28 cellular contexts compared by ENCODE assay signal in genomic region chr4:161948026-161948770, GRCh38.
"Had no signal": no experiment of that assay in that cellular context is flagged by ENCODE, and none has a peak within 500 bp of the region (broad histone marks: within the 10 kb centered on the region; RNA-seq: fewer than 3 reads in every experiment).

No MANE protein-coding gene starts in this region.

- ATAC-seq: stimulated activated effector memory CD8-positive, alpha-beta T cell treated with anti-CD3 and anti-CD28 coated beads, Interleukin-12 subunit alpha, Interleukin-12 subunit beta, amount 100 ng/mL, for 72 hours; stimulated activated memory B cell treated with anti-CD40 and anti-IgM and Interleukin-4, amounts not matched to agents 10 μg/mL and 1 μg/mL and 100 μg/mL, for 72 hours; stimulated activated naive B cell treated with anti-CD40 and anti-IgM and Interleukin-4, amounts not matched to agents 10 μg/mL and 1 μg/mL and 100 μg/mL, for 72 hours; stimulated activated naive CD8-positive, alpha-beta T cell treated with anti-CD3 and anti-CD28 coated beads, Interleukin-15, amount 100 ng/mL, for 72 hours; stimulated activated naive CD8-positive, alpha-beta T cell treated with anti-CD3 and anti-CD28 coated beads, Interleukin-15, Interleukin-2, amounts not matched to agents 100 U/mL and 50 U/mL, for 24 hours; upper lobe of right lung had no signal

- H3K9me3 ChIP-seq: stomach, suprapubic skin, testis, thoracic aorta, thyroid gland, tibial artery, tibial nerve, transverse colon, upper lobe of left lung, upper lobe of right lung, uterus, vagina had no signal

- H3K4me1 Mint-ChIP-seq: stimulated activated effector memory CD8-positive, alpha-beta T cell treated with anti-CD3 and anti-CD28 coated beads, Interleukin-12 subunit alpha, Interleukin-12 subunit beta, amount 100 ng/mL, for 72 hours; stimulated activated memory B cell treated with anti-CD40 and anti-IgM and Interleukin-4, amounts not matched to agents 10 μg/mL and 1 μg/mL and 100 μg/mL, for 72 hours; stimulated activated naive B cell treated with anti-CD40 and anti-IgM and Interleukin-4, amounts not matched to agents 10 μg/mL and 1 μg/mL and 100 μg/mL, for 72 hours; stimulated activated naive CD8-positive, alpha-beta T cell treated with anti-CD3 and anti-CD28 coated beads, Interleukin-15, amount 100 ng/mL, for 72 hours had no signal

- H3K4me3 ChIP-seq: stomach, suprapubic skin, testis, thoracic aorta, thyroid gland, tibial artery, tibial nerve, transverse colon, upper lobe of left lung, upper lobe of right lung, uterus, vagina had no signal

- H3K27ac Mint-ChIP-seq: stimulated activated effector memory CD8-positive, alpha-beta T cell treated with anti-CD3 and anti-CD28 coated beads, Interleukin-12 subunit alpha, Interleukin-12 subunit beta, amount 100 ng/mL, for 72 hours; stimulated activated memory B cell treated with anti-CD40 and anti-IgM and Interleukin-4, amounts not matched to agents 10 μg/mL and 1 μg/mL and 100 μg/mL, for 72 hours; stimulated activated naive B cell treated with anti-CD40 and anti-IgM and Interleukin-4, amounts not matched to agents 10 μg/mL and 1 μg/mL and 100 μg/mL, for 72 hours; stimulated activated naive CD8-positive, alpha-beta T cell treated with anti-CD3 and anti-CD28 coated beads, Interleukin-15, Interleukin-2, amounts not matched to agents 100 ng/mL and 50 ng/mL, for 24 hours; type B pancreatic cell had no signal

- H3K9me3 Mint-ChIP-seq: stimulated activated memory B cell treated with anti-CD40 and anti-IgM and Interleukin-4, amounts not matched to agents 10 μg/mL and 1 μg/mL and 100 μg/mL, for 72 hours; type B pancreatic cell had no signal

- H3K36me3 Mint-ChIP-seq: stimulated activated effector memory CD8-positive, alpha-beta T cell treated with anti-CD3 and anti-CD28 coated beads, Interleukin-12 subunit alpha, Interleukin-12 subunit beta, amount 100 ng/mL, for 72 hours; stimulated activated memory B cell treated with anti-CD40 and anti-IgM and Interleukin-4, amounts not matched to agents 10 μg/mL and 1 μg/mL and 100 μg/mL, for 72 hours; stimulated activated naive B cell treated with anti-CD40 and anti-IgM and Interleukin-4, amounts not matched to agents 10 μg/mL and 1 μg/mL and 100 μg/mL, for 72 hours; type B pancreatic cell had no signal

- H3K36me3 ChIP-seq: stomach, suprapubic skin, thoracic aorta, thyroid gland, tibial artery, tibial nerve, transverse colon, upper lobe of left lung, upper lobe of right lung, uterus, vagina had no signal

- H3K4me1 ChIP-seq: stomach, suprapubic skin, testis, thyroid gland, tibial artery, tibial nerve, transverse colon, upper lobe of left lung, upper lobe of right lung, uterus, vagina had no signal

- H3K27me3 Mint-ChIP-seq: stimulated activated memory B cell treated with anti-CD40 and anti-IgM and Interleukin-4, amounts not matched to agents 10 μg/mL and 1 μg/mL and 100 μg/mL, for 72 hours; stimulated activated naive B cell treated with anti-CD40 and anti-IgM and Interleukin-4, amounts not matched to agents 10 μg/mL and 1 μg/mL and 100 μg/mL, for 72 hours; stimulated activated naive CD8-positive, alpha-beta T cell treated with anti-CD3 and anti-CD28 coated beads, Interleukin-15, amount 100 ng/mL, for 72 hours; stimulated activated naive CD8-positive, alpha-beta T cell treated with anti-CD3 and anti-CD28 coated beads, Interleukin-15, Interleukin-2, amounts not matched to agents 100 ng/mL and 50 ng/mL, for 24 hours; type B pancreatic cell had no signal

- H3K27me3 ChIP-seq: stomach, suprapubic skin, testis, thyroid gland, tibial artery, tibial nerve, transverse colon, upper lobe of left lung, upper lobe of right lung, uterus, vagina had no signal

- FAIRE-seq: urothelium cell line had no signal

- H3K27ac ChIP-seq: stomach, suprapubic skin, testis, thoracic aorta, thyroid gland, tibial artery, tibial nerve, transverse colon, upper lobe of left lung, upper lobe of right lung, uterus, vagina had no signal

- H3K4me3 Mint-ChIP-seq: stimulated activated effector memory CD8-positive, alpha-beta T cell treated with anti-CD3 and anti-CD28 coated beads, Interleukin-12 subunit alpha, Interleukin-12 subunit beta, amount 100 ng/mL, for 72 hours; stimulated activated memory B cell treated with anti-CD40 and anti-IgM and Interleukin-4, amounts not matched to agents 10 μg/mL and 1 μg/mL and 100 μg/mL, for 72 hours; stimulated activated naive B cell treated with anti-CD40 and anti-IgM and Interleukin-4, amounts not matched to agents 10 μg/mL and 1 μg/mL and 100 μg/mL, for 72 hours; stimulated activated naive CD8-positive, alpha-beta T cell treated with anti-CD3 and anti-CD28 coated beads, Interleukin-15, amount 100 ng/mL, for 72 hours; stimulated activated naive CD8-positive, alpha-beta T cell treated with anti-CD3 and anti-CD28 coated beads, Interleukin-15, Interleukin-2, amounts not matched to agents 100 ng/mL and 50 ng/mL, for 24 hours; type B pancreatic cell had no signal

- DNase-seq: stimulated activated CD4-positive, alpha-beta T cell treated with anti-CD3 and anti-CD28 coated beads, Interleukin-2, amount 100 ng/mL, for 48 hours; stimulated activated CD4-positive, alpha-beta T cell treated with anti-CD3 and anti-CD28 coated beads, Interleukin-4, amount 100 ng/mL, for 1 hour; stimulated activated CD4-positive, alpha-beta T cell treated with anti-CD3 and anti-CD28 coated beads, Interleukin-4, amount 100 ng/mL, for 24 hours; stimulated activated CD4-positive, alpha-beta T cell treated with anti-CD3 and anti-CD28 coated beads, Interleukin-4, amount 100 ng/mL, for 4 hours; stimulated activated CD8-positive, alpha-beta memory T cell treated with anti-CD3 and anti-CD28 coated beads, Interleukin-4, amount 100 ng/mL, for 48 hours; stimulated activated naive B cell treated with anti-CD40 and anti-IgM and Interleukin-4, amounts not matched to agents 10 μg/mL and 1 μg/mL and 100 μg/mL, for 72 hours; stimulated activated naive CD4-positive, alpha-beta T cell; stimulated activated naive CD4-positive, alpha-beta T cell treated with Interleukin-2 at 50 U/mL for 16 hours; stimulated activated naive CD8-positive, alpha-beta T cell treated with anti-CD3 and anti-CD28 coated beads, Interleukin-15, amount 100 ng/mL, for 72 hours; stimulated activated naive CD8-positive, alpha-beta T cell treated with anti-CD3 and anti-CD28 coated beads, Interleukin-15, Interleukin-2, amounts not matched to agents 100 U/mL and 50 U/mL, for 24 hours; stomach; substantia nigra; testis; thyroid gland; tibial artery; transverse colon; upper lobe of left lung; upper lobe of right lung; uterus had no signal
